In genomic region chr19:57099199-57099661, GRCh38 we compare ENCODE assay signal across 9 cellular contexts. TPM values are rescaled to one million over a fixed set of nuclear protein-coding genes. Genes with fewer than 3 reads are reported as not detected.
DNase-seq lines count a peak whose midpoint lies in the region; ATAC-seq and TF ChIP-seq lines count a peak whose summit lies in the region.
"Had no signal": no experiment of that assay in that cellular context is flagged by ENCODE, and none has a peak within 500 bp of the region (broad histone marks: within the 10 kb centered on the region; RNA-seq: fewer than 3 reads in every experiment).

No MANE protein-coding gene starts in this region.

- H3K4me3 Mint-ChIP-seq in HFFc6 (no peak overlapping the region), activated B cell treated with CpG ODN at 0.5 μM for 24 hours (no peak overlapping the region)

- H3K27me3 ChIP-seq in BJ (ENCODE audit: control insufficient read depth, insufficient read depth, low read length), result no peaks in the 10 kb centered on the region
- H3K27me3 ChIP-seq: neutrophil had no signal

- peaks cover 18% of the 10 kb centered on the region for H3K4me1 Mint-ChIP-seq in HFFc6 (ENCODE audit: low read depth)
- H3K4me1 Mint-ChIP-seq in activated B cell treated with CpG ODN at 0.5 μM for 24 hours, result peaks cover 5% of the 10 kb centered on the region

- intact Hi-C loops in activated B cell treated with CpG ODN at 0.5 μM for 24 hours (cut with micrococcal nuclease), result loop anchor here (2.0 kb wide), 1 partner anchor 846 kb away; no protein-coding TSS in a partner anchor

- H3K9me3 Mint-ChIP-seq in HFFc6, result no peaks in the 10 kb centered on the region; the same call in 1 of the 2 replicates
- no peaks in the 10 kb centered on the region for H3K9me3 Mint-ChIP-seq in activated B cell treated with CpG ODN at 0.5 μM for 24 hours

- CTCF ChIA-PET in BJ (lab: Yijun Ruan, JAX) (interaction anchor here (0.5 to 1.9 kb wide), 10 partner anchors 11 to 1033 kb away, joined by 3 to 9 read pairs (median 4); no protein-coding TSS in a partner anchor), activated B cell treated with CpG ODN at 0.5 μM for 24 hours (lab: Charles Lee) (interaction anchor here (0.6 to 1.0 kb wide), 2 partner anchors 706 to 846 kb away, joined by 3 to 9 read pairs; partner anchors contain the start of gene ZNF582)

- H3K27ac ChIP-seq in caudate nucleus (ENCODE audit: low read depth, low read length), result no peak overlapping the region
- H3K27ac ChIP-seq: neutrophil had no signal

- peak; percentile 49 for ATAC-seq in activated B cell treated with CpG ODN at 0.5 μM for 24 hours (ENCODE audit: low read depth)
- ATAC-seq in left lobe of liver, result peak; percentile 62
- ATAC-seq in GM21360 (IDR thresholded peaks at IDR 0.05; ENCODE audit: unreplicated experiment), result no peak

- peaks cover 2% of the 10 kb centered on the region for H3K27me3 Mint-ChIP-seq in HFFc6 (ENCODE audit: insufficient read depth)
- H3K27me3 Mint-ChIP-seq in activated B cell treated with CpG ODN at 0.5 μM for 24 hours, result peaks cover 4% of the 10 kb centered on the region

- no peak for DNase-seq in BJ (ENCODE audit: low read depth)
- DNase-seq in HFFc6, result peak; percentile 56
- peak; percentile 52 for DNase-seq in activated B cell treated with CpG ODN at 0.5 μM for 24 hours
- DNase-seq in caudate nucleus (lab: John Stamatoyannopoulos, UW), result peak in 54 of 61 donors; percentile 3 to 85 (median 49)
- DNase-seq in left lobe of liver (ENCODE audit: low spot score), result peak; percentile 54
- DNase-seq in stimulated activated CD8-positive, alpha-beta memory T cell treated with anti-CD3 and anti-CD28 coated beads, Interleukin-15, amount 100 ng/mL, for 1 hour (ENCODE audit: low read depth), result peak; percentile 24
- DNase-seq in NCI-H510A treated with DMSO at 0.1 percent for 48 hours (lab: John Stamatoyannopoulos, UW), result no peak

- H3K36me3 Mint-ChIP-seq in HFFc6 (ENCODE audit: low read depth) (no peaks in the 10 kb centered on the region), activated B cell treated with CpG ODN at 0.5 μM for 24 hours (ENCODE audit: low read depth) (no peaks in the 10 kb centered on the region)

- POLR2A ChIA-PET in BJ (lab: Charles Lee), result no interaction called here
- POLR2A ChIA-PET in activated B cell treated with CpG ODN at 0.5 μM for 24 hours (lab: Charles Lee), result no interaction called here

- H3K36me3 ChIP-seq in BJ (ENCODE audit: control insufficient read depth, insufficient read depth, low read length), result no peaks in the 10 kb centered on the region
- H3K36me3 ChIP-seq: neutrophil had no signal

- H3K4me3 ChIP-seq in BJ (ENCODE audit: low read depth, low read length), result no peak overlapping the region

- TF ChIP-seq CTCF in BJ (IDR thresholded peaks at IDR 0.05; ENCODE audit: insufficient read depth, low read depth, low read length) (peak; percentile 72), HFFc6 (IDR thresholded peaks at IDR 0.05) (peak; percentile 96), activated B cell treated with CpG ODN at 0.5 μM for 24 hours (IDR thresholded peaks at IDR 0.05) (no peak)

- H3K27ac Mint-ChIP-seq in HFFc6 (no peak overlapping the region), activated B cell treated with CpG ODN at 0.5 μM for 24 hours (no peak overlapping the region)

RNA-seq across cellular contexts. Expression of gene USP29, which starts 20.6 kb away (rescaled TPM):
- not detected in 2 replicates for polyA plus RNA-seq in BJ (2011; rRNA removed)
- not detected in 2 replicates for polyA minus RNA-seq in BJ (2011; rRNA and poly(A)+ RNA removed)
- not detected for total RNA-seq in HFFc6 (2021; fragmentation: NEBNext Ultra II Directional; extraction: Animal tissue kit (Norgen Biotek cat#: 25700))
- total RNA-seq in activated B cell treated with CpG ODN at 0.5 μM for 24 hours (not detected in 2 replicates), left lobe of liver (not detected)

RNA-seq across cellular contexts. Expression of gene ZIM3, which starts 45.8 kb away (rescaled TPM):
- polyA plus RNA-seq in BJ (2011; rRNA removed), result not detected in 2 replicates
- not detected in 2 replicates for polyA minus RNA-seq in BJ (2011; rRNA and poly(A)+ RNA removed)
- total RNA-seq in HFFc6 (2021; fragmentation: NEBNext Ultra II Directional; extraction: Animal tissue kit (Norgen Biotek cat#: 25700)), result not detected
- not detected in 2 replicates for total RNA-seq in activated B cell treated with CpG ODN at 0.5 μM for 24 hours
- total RNA-seq in left lobe of liver, result not detected

Comparison
In these comparisons a context has a peak if more than half of its experiments do, and no peak if none do; other contexts are left out.
1. DNase-seq: peak in HFFc6 (single experiment), activated B cell treated with CpG ODN at 0.5 μM for 24 hours (single experiment), caudate nucleus (54 of 61), left lobe of liver (single experiment) and stimulated activated CD8-positive, alpha-beta memory T cell treated with anti-CD3 and anti-CD28 coated beads, Interleukin-15, amount 100 ng/mL, for 1 hour (single experiment); none in BJ (single experiment) and NCI-H510A treated with DMSO at 0.1 percent for 48 hours (single experiment).